In genomic region chr20:24833592-24833991, GRCh38 we compare ENCODE assay signal across 30 cellular contexts.
"Had no signal": no experiment of that assay in that cellular context is flagged by ENCODE, and none has a peak within 500 bp of the region (broad histone marks: within the 10 kb centered on the region; RNA-seq: fewer than 3 reads in every experiment).

No MANE protein-coding gene starts in this region.

- H3K4me3 ChIP-seq: heart right ventricle, hepatocyte, left ventricle myocardium inferior, lung, neural progenitor cell, pancreas, prostate gland, sigmoid colon, spleen, suprapubic skin, thoracic aorta, tibial artery, upper lobe of right lung had no signal

- H3K9me3 ChIP-seq: left ventricle myocardium inferior, neutrophil, pancreas, prostate gland, suprapubic skin, thoracic aorta, tibial artery, upper lobe of right lung had no signal

- H3K36me3 ChIP-seq: heart right ventricle, left ventricle myocardium inferior, neural progenitor cell, neutrophil, pancreas, prostate gland, sigmoid colon, spleen, suprapubic skin, thoracic aorta, tibial artery, upper lobe of right lung had no signal

- H3K27ac ChIP-seq: heart right ventricle, hepatocyte, left ventricle myocardium inferior, neural progenitor cell, neutrophil, pancreas, prostate gland, sigmoid colon, suprapubic skin, thoracic aorta, tibial artery, upper lobe of right lung had no signal

- H3K4me3 Mint-ChIP-seq: mesothelial cell of epicardium; naive B cell; natural killer cell; nephron progenitor cell; neural progenitor cell; stimulated activated effector memory CD8-positive, alpha-beta T cell treated with anti-CD3 and anti-CD28 coated beads, Interleukin-12 subunit alpha, Interleukin-12 subunit beta, amount 100 ng/mL, for 72 hours; stimulated activated naive CD8-positive, alpha-beta T cell treated with anti-CD3 and anti-CD28 coated beads, Interleukin-15, Interleukin-2, amounts not matched to agents 100 ng/mL and 50 ng/mL, for 24 hours had no signal

- DNase-seq: heart right ventricle; kidney; left ventricle myocardium inferior; mesendoderm; naive B cell; natural killer cell; nephron progenitor cell; occipital lobe; pancreas; posterior cingulate gyrus; retina; right cardiac atrium; sigmoid colon; small intestine; spleen; stimulated activated CD4-positive, alpha-beta T cell treated with anti-CD3 and anti-CD28 coated beads, Interleukin-4, amount 100 ng/mL, for 24 hours; stimulated activated naive CD4-positive, alpha-beta T cell; tibial artery; trophoblast cell; upper lobe of right lung had no signal

- H3K4me2 ChIP-seq: hepatocyte, neural progenitor cell had no signal

- ATAC-seq: heart right ventricle; natural killer cell; pancreas; right cardiac atrium; stimulated activated effector memory CD8-positive, alpha-beta T cell treated with anti-CD3 and anti-CD28 coated beads, Interleukin-12 subunit alpha, Interleukin-12 subunit beta, amount 100 ng/mL, for 72 hours; upper lobe of right lung had no signal

- H3K27me3 Mint-ChIP-seq: stimulated activated naive CD8-positive, alpha-beta T cell treated with anti-CD3 and anti-CD28 coated beads, Interleukin-15, Interleukin-2, amounts not matched to agents 100 ng/mL and 50 ng/mL, for 24 hours had no signal

- H3K9ac ChIP-seq: neural progenitor cell had no signal

- H3K4me1 ChIP-seq: heart right ventricle, left ventricle myocardium inferior, pancreas, prostate gland, sigmoid colon, suprapubic skin, tibial artery, upper lobe of right lung had no signal

- H3K9me3 Mint-ChIP-seq: mesothelial cell of epicardium; natural killer cell; nephron progenitor cell; neural progenitor cell; stimulated activated effector memory CD8-positive, alpha-beta T cell treated with anti-CD3 and anti-CD28 coated beads, Interleukin-12 subunit alpha, Interleukin-12 subunit beta, amount 100 ng/mL, for 72 hours; stimulated activated naive CD8-positive, alpha-beta T cell treated with anti-CD3 and anti-CD28 coated beads, Interleukin-15, Interleukin-2, amounts not matched to agents 100 ng/mL and 50 ng/mL, for 24 hours had no signal

- H3K4me1 Mint-ChIP-seq: naive B cell, natural killer cell, neural progenitor cell had no signal

- H3K36me3 Mint-ChIP-seq: mesothelial cell of epicardium; naive B cell; natural killer cell; neural progenitor cell; stimulated activated effector memory CD8-positive, alpha-beta T cell treated with anti-CD3 and anti-CD28 coated beads, Interleukin-12 subunit alpha, Interleukin-12 subunit beta, amount 100 ng/mL, for 72 hours had no signal

- H3K27me3 ChIP-seq: hepatocyte, neural progenitor cell, neutrophil, pancreas, sigmoid colon, suprapubic skin, tibial artery, upper lobe of right lung had no signal

- H3K27ac Mint-ChIP-seq: mesothelial cell of epicardium; naive B cell; natural killer cell; nephron progenitor cell; neural progenitor cell; stimulated activated effector memory CD8-positive, alpha-beta T cell treated with anti-CD3 and anti-CD28 coated beads, Interleukin-12 subunit alpha, Interleukin-12 subunit beta, amount 100 ng/mL, for 72 hours; stimulated activated naive CD8-positive, alpha-beta T cell treated with anti-CD3 and anti-CD28 coated beads, Interleukin-15, Interleukin-2, amounts not matched to agents 100 ng/mL and 50 ng/mL, for 24 hours had no signal
